In the genomic region with DNA sequence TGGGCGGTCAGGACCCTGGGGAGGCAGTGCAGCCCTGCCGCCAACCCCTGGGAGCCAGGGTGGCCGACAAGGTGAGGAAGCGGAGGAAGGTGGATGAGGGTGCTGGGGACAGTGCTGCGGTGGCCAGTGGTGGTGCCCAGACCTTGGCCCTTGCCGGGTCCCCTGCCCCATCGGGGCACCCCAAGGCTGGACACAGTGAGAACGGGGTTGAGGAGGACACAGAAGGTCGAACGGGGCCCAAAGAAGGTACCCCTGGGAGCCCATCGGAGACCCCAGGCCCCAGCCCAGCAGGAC, we compare ENCODE assay signal across 20 cellular contexts. TPM values are rescaled to one million over a fixed set of nuclear protein-coding genes. Genes with fewer than 3 reads are reported as not detected.
A peak's percentile ranks its signal among the peaks of the same experiment; 100 is the strongest.
DNase-seq lines count a peak whose midpoint lies in the region; ATAC-seq, FAIRE-seq and TF ChIP-seq lines count a peak whose summit lies in the region.
"Had no signal": no experiment of that assay in that cellular context is flagged by ENCODE, and none has a peak within 500 bp of the region (broad histone marks: within the 10 kb centered on the region; RNA-seq: fewer than 3 reads in every experiment).

No MANE protein-coding gene starts in this region.

- H3K36me3 Mint-ChIP-seq in natural killer cell (no peaks in the 10 kb centered on the region), astrocyte (ENCODE audit: low read depth, unreplicated experiment) (peaks cover 2% of the 10 kb centered on the region), progenitor cell of endocrine pancreas (ENCODE audit: insufficient read depth) (peaks cover 5% of the 10 kb centered on the region)
- no peaks in the 10 kb centered on the region for H3K36me3 Mint-ChIP-seq in natural killer cell treated with Interleukin-12 subunit alpha and Interleukin-12 subunit beta and Interleukin-15 and Interleukin-18, amount 100 ng/mL, for 72 hours
- peaks cover 48% of the 10 kb centered on the region for H3K36me3 Mint-ChIP-seq in activated T-cell treated with anti-CD3 and anti-CD28 coated beads, Interleukin-2, amount 50 U/mL, for 24 hours (ENCODE audit: low read depth)

- no peak overlapping the region for H2AFZ ChIP-seq in astrocyte (ENCODE audit: low read depth, low read length)

- no peak for FAIRE-seq in astrocyte (lab: Jason Lieb, UNC)
- FAIRE-seq: H54 had no signal

- DNase-seq in natural killer cell, result no peak
- no peak for DNase-seq in natural killer cell treated with Interleukin-12 subunit alpha and Interleukin-12 subunit beta and Interleukin-15 and Interleukin-18, amount 100 ng/mL, for 72 hours (ENCODE audit: low spot score)
- DNase-seq in astrocyte (ENCODE audit: low read depth), result no peak
- DNase-seq in activated T-cell treated with anti-CD3 and anti-CD28 coated beads, Interleukin-2, amount 50 U/mL, for 24 hours, result no peak
- DNase-seq in putamen (ENCODE audit: low spot score), result no peak
- DNase-seq in progenitor cell of endocrine pancreas (ENCODE audit: low spot score, unreplicated experiment), result no peak
- DNase-seq: 8988T; CD4-positive, CD25-positive, alpha-beta regulatory T cell; COR-L47; GF-D8; NCI-H1417; NCI-H2029; NCI-H2171; NCI-H526; Peyer's patch; Right ventricle myocardium superior had no signal

- no peak for TF ChIP-seq CTCF in natural killer cell (IDR thresholded peaks at IDR 0.05)
- TF ChIP-seq CTCF in astrocyte (IDR thresholded peaks at IDR 0.05; ENCODE audit: insufficient read depth, low read depth, low read length), result no peak
- TF ChIP-seq CTCF in progenitor cell of endocrine pancreas (IDR thresholded peaks at IDR 0.05; ENCODE audit: unreplicated experiment), result no peak

- H4K20me1 ChIP-seq in astrocyte (ENCODE audit: insufficient read depth, low read length), result peaks cover 34% of the 10 kb centered on the region

- H3K27me3 ChIP-seq in astrocyte (ENCODE audit: insufficient read depth, low read length), result peaks cover 15% of the 10 kb centered on the region

- H3K4me1 ChIP-seq in astrocyte (ENCODE audit: insufficient read depth, low read length), result peaks cover 17% of the 10 kb centered on the region

- peaks cover 4% of the 10 kb centered on the region for H3K79me2 ChIP-seq in astrocyte (ENCODE audit: insufficient read depth, low read length)

- H3K27ac Mint-ChIP-seq in natural killer cell, result no peak overlapping the region
- no peak overlapping the region for H3K27ac Mint-ChIP-seq in natural killer cell treated with Interleukin-12 subunit alpha and Interleukin-12 subunit beta and Interleukin-15 and Interleukin-18, amount 100 ng/mL, for 72 hours
- H3K27ac Mint-ChIP-seq in astrocyte (ENCODE audit: unreplicated experiment), result peak overlapping the region; percentile 12
- H3K27ac Mint-ChIP-seq in activated T-cell treated with anti-CD3 and anti-CD28 coated beads, Interleukin-2, amount 50 U/mL, for 24 hours, result no peak overlapping the region
- no peak overlapping the region for H3K27ac Mint-ChIP-seq in progenitor cell of endocrine pancreas
- H3K27ac Mint-ChIP-seq: B cell; CD4-positive, CD25-positive, alpha-beta regulatory T cell had no signal

- intact Hi-C loops in natural killer cell (cut with micrococcal nuclease), result no loop called here

- H3K9ac ChIP-seq in astrocyte (ENCODE audit: low read length), result no peak overlapping the region
- H3K9ac ChIP-seq: KMS-11 had no signal

- peaks cover 0 to 3% of the 10 kb centered on the region in 2 donors for H3K27me3 Mint-ChIP-seq in natural killer cell (ENCODE audit: low read depth in 2 of 2)
- H3K27me3 Mint-ChIP-seq in natural killer cell treated with Interleukin-12 subunit alpha and Interleukin-12 subunit beta and Interleukin-15 and Interleukin-18, amount 100 ng/mL, for 72 hours, result peaks cover 0 to 2% of the 10 kb centered on the region in 2 donors
- H3K27me3 Mint-ChIP-seq in astrocyte (ENCODE audit: low read depth, unreplicated experiment), result no peaks in the 10 kb centered on the region
- H3K27me3 Mint-ChIP-seq in activated T-cell treated with anti-CD3 and anti-CD28 coated beads, Interleukin-2, amount 50 U/mL, for 24 hours, result peaks cover 24% of the 10 kb centered on the region
- H3K27me3 Mint-ChIP-seq in progenitor cell of endocrine pancreas, result peaks cover 11% of the 10 kb centered on the region

- no peak overlapping the region for H3K27ac ChIP-seq in astrocyte (ENCODE audit: low read depth, low read length)
- H3K27ac ChIP-seq: KMS-11, Peyer's patch, SK-N-MC had no signal

- no peak for ATAC-seq in natural killer cell
- ATAC-seq in natural killer cell treated with Interleukin-12 subunit alpha and Interleukin-12 subunit beta and Interleukin-15 and Interleukin-18, amount 100 ng/mL, for 72 hours, result no peak

- H3K4me3 Mint-ChIP-seq in natural killer cell (peak overlapping the region; percentile 18), astrocyte (ENCODE audit: unreplicated experiment) (no peak overlapping the region), progenitor cell of endocrine pancreas (ENCODE audit: low read depth) (no peak overlapping the region)
- H3K4me3 Mint-ChIP-seq in natural killer cell treated with Interleukin-12 subunit alpha and Interleukin-12 subunit beta and Interleukin-15 and Interleukin-18, amount 100 ng/mL, for 72 hours, result no peak overlapping the region
- no peak overlapping the region for H3K4me3 Mint-ChIP-seq in activated T-cell treated with anti-CD3 and anti-CD28 coated beads, Interleukin-2, amount 50 U/mL, for 24 hours
- H3K4me3 Mint-ChIP-seq: B cell had no signal

- H3K9me3 ChIP-seq in astrocyte (ENCODE audit: insufficient read depth, low read depth, low read length), result no peaks in the 10 kb centered on the region
- H3K9me3 ChIP-seq: Peyer's patch had no signal

- no peak overlapping the region for H3K4me3 ChIP-seq in astrocyte (ENCODE audit: insufficient read depth, low read depth, low read length)
- H3K4me3 ChIP-seq: Peyer's patch, SK-N-MC had no signal

- H3K36me3 ChIP-seq in astrocyte (ENCODE audit: insufficient read depth, low read length), result peaks cover 7% of the 10 kb centered on the region

- no peaks in the 10 kb centered on the region for H3K4me1 Mint-ChIP-seq in natural killer cell
- peaks cover 0 to 10% of the 10 kb centered on the region in 2 donors for H3K4me1 Mint-ChIP-seq in natural killer cell treated with Interleukin-12 subunit alpha and Interleukin-12 subunit beta and Interleukin-15 and Interleukin-18, amount 100 ng/mL, for 72 hours (ENCODE audit: low read depth in 2 of 2)
- H3K4me1 Mint-ChIP-seq in astrocyte (ENCODE audit: low read depth, unreplicated experiment), result peaks cover 15% of the 10 kb centered on the region
- peaks cover 15% of the 10 kb centered on the region for H3K4me1 Mint-ChIP-seq in activated T-cell treated with anti-CD3 and anti-CD28 coated beads, Interleukin-2, amount 50 U/mL, for 24 hours (ENCODE audit: low read depth)
- H3K4me1 Mint-ChIP-seq in progenitor cell of endocrine pancreas (ENCODE audit: low read depth), result peaks cover 7% of the 10 kb centered on the region

- H3K9me3 Mint-ChIP-seq in natural killer cell (no peaks in the 10 kb centered on the region), astrocyte (ENCODE audit: unreplicated experiment) (no peaks in the 10 kb centered on the region), progenitor cell of endocrine pancreas (ENCODE audit: low read depth) (no peaks in the 10 kb centered on the region)
- no peaks in the 10 kb centered on the region for H3K9me3 Mint-ChIP-seq in natural killer cell treated with Interleukin-12 subunit alpha and Interleukin-12 subunit beta and Interleukin-15 and Interleukin-18, amount 100 ng/mL, for 72 hours
- no peaks in the 10 kb centered on the region for H3K9me3 Mint-ChIP-seq in activated T-cell treated with anti-CD3 and anti-CD28 coated beads, Interleukin-2, amount 50 U/mL, for 24 hours
- H3K9me3 Mint-ChIP-seq: CD4-positive, CD25-positive, alpha-beta regulatory T cell had no signal

- H3K4me2 ChIP-seq in astrocyte (ENCODE audit: low read length), result no peak overlapping the region
- H3K4me2 ChIP-seq: KMS-11 had no signal

RNA-seq across cellular contexts. Expression of a gene that starts 4.0 kb away (rescaled TPM):
- total RNA-seq in natural killer cell (1 to 10 TPM in 1 of 3 donors, not detected in 2; 1.9 TPM), astrocyte (43.0 and 54.3 TPM in 2 replicates), progenitor cell of endocrine pancreas (81.5 and 84.3 TPM in 2 replicates)
- not detected for total RNA-seq in natural killer cell treated with Interleukin-12 subunit alpha and Interleukin-12 subunit beta and Interleukin-15 and Interleukin-18, amount 100 ng/mL, for 72 hours
- total RNA-seq: CD4-positive, CD25-positive, alpha-beta regulatory T cell had no signal

RNA-seq across cellular contexts. Expression of a gene that starts 8.2 kb away (rescaled TPM):
- total RNA-seq in natural killer cell, result 10 to 100 TPM; 71.0 to 84.0 (median 83.0) TPM
- 10 to 100 TPM; 75.9 to 88.7 TPM for total RNA-seq in natural killer cell treated with Interleukin-12 subunit alpha and Interleukin-12 subunit beta and Interleukin-15 and Interleukin-18, amount 100 ng/mL, for 72 hours
- total RNA-seq in astrocyte, result 93.4 and 96.5 TPM in 2 replicates
- 29.6 and 31.0 TPM in 2 replicates for total RNA-seq in progenitor cell of endocrine pancreas

RNA-seq across cellular contexts. Expression of a gene that starts 16.6 kb away (rescaled TPM):
- total RNA-seq in natural killer cell, result 10 to 100 TPM in 2 of 3 donors, 1 to 10 TPM in 1; 8.3 to 12.8 (median 10.0) TPM
- total RNA-seq in natural killer cell treated with Interleukin-12 subunit alpha and Interleukin-12 subunit beta and Interleukin-15 and Interleukin-18, amount 100 ng/mL, for 72 hours, result 10 to 100 TPM; 14.4 to 19.3 TPM
- total RNA-seq in astrocyte, result 18.7 and 19.3 TPM in 2 replicates
- 12.4 and 13.8 TPM in 2 replicates for total RNA-seq in progenitor cell of endocrine pancreas

RNA-seq across cellular contexts. Expression of a gene that starts 48.8 kb away (rescaled TPM):
- total RNA-seq in natural killer cell (1 to 10 TPM; 5.1 to 8.0 (median 6.4) TPM), astrocyte (11.0 and 13.5 TPM in 2 replicates), progenitor cell of endocrine pancreas (7.7 and 7.9 TPM in 2 replicates)
- 1 to 10 TPM; 4.1 to 5.9 TPM for total RNA-seq in natural killer cell treated with Interleukin-12 subunit alpha and Interleukin-12 subunit beta and Interleukin-15 and Interleukin-18, amount 100 ng/mL, for 72 hours

Comparison
In these comparisons a context has a peak if more than half of its experiments do, and no peak if none do; other contexts are left out.
1. RNA of a gene that starts 4.0 kb away (total RNA-seq): 81.5 to 84.3 TPM in progenitor cell of endocrine pancreas and 43.0 to 54.3 TPM in astrocyte; 1.9 TPM in natural killer cell and not detected in natural killer cell treated with Interleukin-12 subunit alpha and Interleukin-12 subunit beta and Interleukin-15 and Interleukin-18, amount 100 ng/mL, for 72 hours; every median in the first group is over 10 times any median in the second.